In the genomic region with DNA sequence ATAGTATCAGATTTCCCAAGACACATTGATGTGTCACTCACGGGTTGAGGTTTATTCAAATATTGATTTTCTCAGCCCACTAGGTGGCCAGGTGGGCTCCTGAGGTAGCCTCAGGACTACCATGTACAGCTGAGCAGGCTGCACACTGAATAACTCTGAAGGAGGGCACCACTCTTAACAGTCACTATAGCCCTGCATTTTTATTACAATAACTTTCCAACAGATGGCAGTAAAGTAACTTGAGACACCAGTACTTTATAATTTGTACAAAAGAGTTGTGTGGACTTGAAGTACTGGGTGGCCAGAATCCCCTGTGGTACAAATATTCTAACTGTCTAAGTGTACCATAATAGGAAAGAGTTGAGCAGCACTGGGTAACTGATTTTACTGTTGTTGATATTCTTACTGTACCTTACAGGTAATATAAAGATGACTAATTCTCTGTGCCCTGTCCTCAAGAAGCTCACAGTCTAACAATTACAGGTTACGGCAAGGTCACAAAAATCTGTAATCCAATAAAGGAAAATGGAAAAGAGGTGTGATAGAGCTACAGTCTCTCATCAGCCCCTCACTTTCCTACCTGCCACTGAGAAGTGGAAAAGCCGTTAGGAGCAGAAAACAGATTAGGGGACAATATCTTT, we compare ENCODE assay signal across 9 cellular contexts.
DNase-seq lines count a peak whose midpoint lies in the region; ATAC-seq, FAIRE-seq and TF ChIP-seq lines count a peak whose summit lies in the region.
"Had no signal": no experiment of that assay in that cellular context is flagged by ENCODE, and none has a peak within 500 bp of the region (broad histone marks: within the 10 kb centered on the region; RNA-seq: fewer than 3 reads in every experiment).

No MANE protein-coding gene starts in this region.

- H3K36me3 ChIP-seq in SU-DHL-6 (ENCODE audit: low read length), result no peaks in the 10 kb centered on the region
- H3K36me3 ChIP-seq in cardiac muscle cell, result no peaks in the 10 kb centered on the region
- peaks cover 0 to 4% of the 10 kb centered on the region in 2 donors for H3K36me3 ChIP-seq in small intestine (ENCODE audit: control insufficient read depth in 2 of 2, insufficient read depth in 2 of 2, low read length in 2 of 2)

- no peaks in the 10 kb centered on the region for H3K4me1 ChIP-seq in cardiac muscle cell (ENCODE audit: low read depth)
- peaks cover 0 to 2% of the 10 kb centered on the region in 2 donors for H3K4me1 ChIP-seq in small intestine (ENCODE audit: control insufficient read depth in 2 of 2, insufficient read depth in 1 of 2, low read depth in 1 of 2, low read length in 1 of 2)
- H3K4me1 ChIP-seq: BLaER1 treated with 17β-estradiol and CSF1 and Interleukin-3, amounts not matched to agents 10 nM and 100 nM had no signal

- intact Hi-C loops in posterior vena cava (cut with DNase I), result no loop called here

- 75 to 87% (median 78%) methylated on average over 3 of the region's 3 CpGs for WGBS in small intestine, 3 donors

- H3K79me2 ChIP-seq in SU-DHL-6 (ENCODE audit: insufficient read depth, low read length), result no peaks in the 10 kb centered on the region

- H4K20me1 ChIP-seq in SU-DHL-6 (ENCODE audit: low read depth, low read length), result no peaks in the 10 kb centered on the region

- no peak for FAIRE-seq in small intestine (lab: Jason Lieb, UNC)

- 0 out of 2 replicates have a peak, but pooled peaks cover 3% of the 10 kb centered on the region for H3F3A ChIP-seq in SU-DHL-6 (ENCODE audit: insufficient read depth)

- peak; percentile 21 for DNase-seq in NCI-H1092 treated with DMSO at 0.1 percent for 48 hours (lab: John Stamatoyannopoulos, UW)
- DNase-seq in NCI-H1092 (lab: John Stamatoyannopoulos, UW), result no peak
- peak; percentile 59 to 79 for DNase-seq in Kasumi-1 (lab: John Stamatoyannopoulos, UW)
- peak; percentile 45 to 66 for DNase-seq in cardiac muscle cell (ENCODE audit: low read depth in 1 of 2, low spot score in 1 of 2)
- DNase-seq in small intestine, result peak; percentile 47
- no peak for DNase-seq in posterior vena cava (ENCODE audit: low spot score)

- H3K9me2 ChIP-seq in SU-DHL-6 (replicated peaks; ENCODE audit: insufficient read depth, low read length), result no peaks in the 10 kb centered on the region

- H2AFZ ChIP-seq in SU-DHL-6 (ENCODE audit: low read depth, low read length, severe bottlenecking), result no peak overlapping the region

- H3K27me3 ChIP-seq in SU-DHL-6 (ENCODE audit: low read length) (no peaks in the 10 kb centered on the region), cardiac muscle cell (no peaks in the 10 kb centered on the region), small intestine (ENCODE audit: control insufficient read depth in 2 of 2, insufficient read depth in 2 of 2, low read length in 2 of 2) (no peaks in the 10 kb centered on the region)
- H3K27me3 ChIP-seq: BLaER1 treated with 17β-estradiol and CSF1 and Interleukin-3, amounts not matched to agents 10 nM and 100 nM had no signal

- H3K9me3 ChIP-seq in SU-DHL-6 (ENCODE audit: insufficient read depth, low read length) (no peaks in the 10 kb centered on the region), cardiac muscle cell (ENCODE audit: low read depth) (no peaks in the 10 kb centered on the region), small intestine (ENCODE audit: control insufficient read depth, low read depth) (no peaks in the 10 kb centered on the region)
- H3K9me3 ChIP-seq: BLaER1 treated with 17β-estradiol and CSF1 and Interleukin-3, amounts not matched to agents 10 nM and 100 nM had no signal

- H3K27ac ChIP-seq in SU-DHL-6 (ENCODE audit: low read depth, low read length), result no peak overlapping the region
- no peak overlapping the region for H3K27ac ChIP-seq in cardiac muscle cell
- H3K27ac ChIP-seq in small intestine (ENCODE audit: low read depth in 1 of 2, low read length in 1 of 2), result no peak overlapping the region
- H3K27ac ChIP-seq: BLaER1 treated with 17β-estradiol and CSF1 and Interleukin-3, amounts not matched to agents 10 nM and 100 nM had no signal

- TF ChIP-seq CTCF in SU-DHL-6 (IDR thresholded peaks at IDR 0.05; ENCODE audit: insufficient read depth, low read length, poor library complexity, severe bottlenecking) (peak; percentile 47), cardiac muscle cell (IDR thresholded peaks at IDR 0.05; ENCODE audit: low read depth, low read length) (peak; percentile 50)

- H3K4me3 ChIP-seq in SU-DHL-6 (ENCODE audit: insufficient read depth, low read length, poor library complexity, severe bottlenecking) (no peak overlapping the region), cardiac muscle cell (no peak overlapping the region), small intestine (ENCODE audit: low read depth in 1 of 2, low read length in 2 of 2) (no peak overlapping the region)
- H3K4me3 ChIP-seq: BLaER1 treated with 17β-estradiol and CSF1 and Interleukin-3, amounts not matched to agents 10 nM and 100 nM had no signal

- no peak overlapping the region for H3K4me2 ChIP-seq in SU-DHL-6 (ENCODE audit: low read depth, low read length, poor library complexity, severe bottlenecking)
- H3K4me2 ChIP-seq: BLaER1 treated with 17β-estradiol and CSF1 and Interleukin-3, amounts not matched to agents 10 nM and 100 nM had no signal

- no peak for ATAC-seq in GM21526 (IDR thresholded peaks at IDR 0.05; ENCODE audit: low FRiP score, unreplicated experiment)

- H3K9ac ChIP-seq in SU-DHL-6 (ENCODE audit: low read length), result no peak overlapping the region
- H3K9ac ChIP-seq: BLaER1 treated with 17β-estradiol and CSF1 and Interleukin-3, amounts not matched to agents 10 nM and 100 nM had no signal

Comparison
In these comparisons a context has a peak if more than half of its experiments do, and no peak if none do; other contexts are left out.
1. DNase-seq: peak in NCI-H1092 treated with DMSO at 0.1 percent for 48 hours (single experiment), Kasumi-1 (2 of 2), cardiac muscle cell (2 of 2) and small intestine (single experiment); none in NCI-H1092 (single experiment) and posterior vena cava (single experiment).